ENCODE assay signal across 10 cellular contexts in the genomic region with DNA sequence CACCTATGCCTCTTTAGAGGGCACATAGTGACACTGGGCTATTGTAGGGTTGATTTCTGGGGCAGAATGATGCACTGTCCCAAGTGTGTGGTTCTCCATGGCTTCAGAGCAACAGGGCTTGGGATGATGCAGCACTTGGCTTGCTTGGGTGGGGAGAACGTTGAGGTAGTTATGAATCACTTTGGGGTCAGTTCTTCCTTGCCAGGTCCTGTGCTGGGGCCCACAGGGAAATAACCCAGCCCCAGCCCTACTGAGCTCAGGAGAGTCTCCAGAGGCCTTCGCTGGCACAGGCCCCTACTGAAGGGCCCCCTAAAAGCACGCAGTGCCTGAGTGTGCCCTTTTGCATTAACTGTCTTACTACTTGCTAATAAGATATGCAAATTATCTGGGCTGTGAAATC. TPM values are rescaled to one million over a fixed set of nuclear protein-coding genes. Genes with fewer than 3 reads are reported as not detected.
DNase-seq lines count a peak whose midpoint lies in the region; ATAC-seq and TF ChIP-seq lines count a peak whose summit lies in the region.
"Had no signal": no experiment of that assay in that cellular context is flagged by ENCODE, and none has a peak within 500 bp of the region (broad histone marks: within the 10 kb centered on the region; RNA-seq: fewer than 3 reads in every experiment).

No MANE protein-coding gene starts in this region.

- no peak for ATAC-seq in gastrocnemius medialis

- H3K9me3 ChIP-seq in AG04450 (ENCODE audit: control insufficient read depth, insufficient read depth, low read length) (no peaks in the 10 kb centered on the region), vagina (no peaks in the 10 kb centered on the region), gastrocnemius medialis (no peaks in the 10 kb centered on the region)

- H3K4me3 ChIP-seq in AG04450 (ENCODE audit: low read depth, low read length) = no peak overlapping the region
- H3K4me3 ChIP-seq in vagina = no peak overlapping the region
- H3K4me3 ChIP-seq in gastrocnemius medialis = no peak overlapping the region

- intact Hi-C loops in vagina (cut with DNase I) = no loop called here
- intact Hi-C loops in gastrocnemius medialis (cut with DNase I; ENCODE audit: low total_unique reads) = no loop called here

- H3K4me1 ChIP-seq in vagina = peaks cover 80% of the 10 kb centered on the region
- peaks cover 39 to 49% of the 10 kb centered on the region in 2 donors for H3K4me1 ChIP-seq in gastrocnemius medialis

- peak; percentile 45; the same call in 1 of the 2 replicates for TF ChIP-seq POLR2A in Raji (IDR thresholded peaks at IDR 0.05; ENCODE audit: insufficient read depth, low read depth, low read length)
- TF ChIP-seq POLR2A in vagina (IDR thresholded peaks at IDR 0.05) = no peak
- no peak for TF ChIP-seq POLR2A in gastrocnemius medialis (IDR thresholded peaks at IDR 0.05)

- H3K36me3 ChIP-seq in vagina (peaks cover 0 to 19% of the 10 kb centered on the region in 2 donors), gastrocnemius medialis (peaks cover 0 to 7% of the 10 kb centered on the region in 2 donors)

- CTCF ChIA-PET in AG04450 (lab: Charles Lee) = no interaction called here

- H3K27me3 ChIP-seq in AG04450 (ENCODE audit: control insufficient read depth, insufficient read depth, low read length) = no peaks in the 10 kb centered on the region
- no peaks in the 10 kb centered on the region for H3K27me3 ChIP-seq in vagina
- H3K27me3 ChIP-seq in gastrocnemius medialis = no peaks in the 10 kb centered on the region

- H3K27ac ChIP-seq in AG04450 (ENCODE audit: low read depth, low read length) (peak overlapping the region; percentile 24), vagina (no peak overlapping the region), gastrocnemius medialis (no peak overlapping the region)

- TF ChIP-seq CTCF in AG04450 (IDR thresholded peaks at IDR 0.05; ENCODE audit: low read depth, low read length) (no peak), vagina (IDR thresholded peaks at IDR 0.05) (no peak), gastrocnemius medialis (IDR thresholded peaks at IDR 0.05 in 4 of 5, conservative IDR thresholded peaks at IDR 0.05 in 1 of 5) (no peak)

- in situ Hi-C loops in gastrocnemius medialis (cut with MboI; ENCODE audit: low sequenced_read_pairs in 4 of 4) = no loop called here

- POLR2A ChIA-PET in AG04450 (lab: Yijun Ruan, JAX) = no interaction called here

- DNase-seq in AG04450 (ENCODE audit: low read depth, low spot score) (no peak), EH (ENCODE audit: low read depth) (peak; percentile 35), fibroblast of peridontal ligament (ENCODE audit: extremely low read depth) (peak; percentile 63), NCI-H2029 treated with DMSO at 0.1 percent for 48 hours (lab: John Stamatoyannopoulos, UW) (no peak), vagina (ENCODE audit: extremely low spot score in 2 of 2) (no peak), gastrocnemius medialis (no peak), NCI-H2107 treated with DMSO at 0.1 percent for 48 hours (lab: John Stamatoyannopoulos, UW; ENCODE audit: unreplicated experiment) (no peak)
- DNase-seq: activated CD4-positive, alpha-beta T cell treated with anti-CD3 and anti-CD28 coated beads, Interleukin-2, amount 50 U/mL, for 1 hour; NCI-H446 had no signal

RNA-seq across cellular contexts. Expression of gene JADE2, which starts 24.2 kb away (rescaled TPM):
- polyA plus RNA-seq in AG04450 (2011; rRNA removed) = 12.4 and 13.2 TPM in 2 replicates
- 31.0 and 32.7 TPM in 2 replicates for polyA minus RNA-seq in AG04450 (2011; rRNA and poly(A)+ RNA removed)
- total RNA-seq in vagina (35.4 TPM), gastrocnemius medialis (10 to 100 TPM; 17.3 to 44.5 (median 19.8) TPM)

Comparison
In these comparisons a context has a peak if more than half of its experiments do, and no peak if none do; other contexts are left out.
1. DNase-seq: peak in EH (single experiment) and fibroblast of peridontal ligament (single experiment); none in AG04450 (single experiment), NCI-H2029 treated with DMSO at 0.1 percent for 48 hours (single experiment), vagina (0 of 2), gastrocnemius medialis (0 of 2) and NCI-H2107 treated with DMSO at 0.1 percent for 48 hours (single experiment).